Comparison of ENCODE assay signal across 17 cellular contexts in the genomic region with DNA sequence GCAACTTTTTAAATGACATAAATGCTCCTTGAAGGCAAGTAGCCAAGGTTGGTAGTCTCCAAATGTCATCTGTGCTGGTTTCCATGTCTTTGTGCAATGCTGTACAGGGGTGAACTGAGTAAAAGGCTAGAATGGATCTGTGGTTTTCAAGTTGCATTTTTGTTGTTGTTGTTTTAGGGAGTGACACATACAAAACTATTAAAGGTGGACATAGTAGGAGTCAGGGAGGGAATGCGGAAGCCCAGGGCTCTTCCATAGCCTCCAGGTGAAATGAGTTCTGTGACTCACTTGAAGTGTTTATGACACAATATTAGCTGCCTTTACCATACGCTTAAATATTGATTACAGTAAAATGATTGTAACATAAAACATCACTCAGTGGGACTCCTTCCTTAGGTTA. TPM values are rescaled to one million over a fixed set of nuclear protein-coding genes. Genes with fewer than 3 reads are reported as not detected.
DNase-seq lines count a peak whose midpoint lies in the region; ATAC-seq and TF ChIP-seq lines count a peak whose summit lies in the region.
"Had no signal": no experiment of that assay in that cellular context is flagged by ENCODE, and none has a peak within 500 bp of the region (broad histone marks: within the 10 kb centered on the region; RNA-seq: fewer than 3 reads in every experiment).

No MANE protein-coding gene starts in this region.

- no peak overlapping the region for H3K4me3 ChIP-seq in RWPE2 (ENCODE audit: severe bottlenecking)
- H3K4me3 ChIP-seq in esophagus squamous epithelium: no peak overlapping the region
- no peak overlapping the region for H3K4me3 ChIP-seq in subcutaneous abdominal adipose tissue (ENCODE audit: low read depth in 1 of 5, low read length in 5 of 5)
- H3K4me3 ChIP-seq: SJSA1 had no signal

- no peak for DNase-seq in Right ventricle myocardium superior
- no peak for DNase-seq in left ventricle myocardium superior
- no peak for DNase-seq in RWPE2 (ENCODE audit: low spot score)
- DNase-seq in esophagus squamous epithelium (lab: John Stamatoyannopoulos, UW): no peak
- no peak for DNase-seq in activated naive CD4-positive, alpha-beta T cell treated with anti-CD3 and anti-CD28 coated beads, Interleukin-2, amount 50 U/mL, for 72 hours (ENCODE audit: low spot score in 2 of 2)
- DNase-seq: activated CD4-positive, alpha-beta memory T cell treated with anti-CD3 and anti-CD28 coated beads, Interleukin-2, amount 10 ng/mL, durations not matched to agents 7 days and 5 days; activated naive CD4-positive, alpha-beta T cell treated with Interleukin-2 at 50 U/mL for 16 hours; effector memory CD4-positive, alpha-beta T cell; NCI-H187; NCI-H748 treated with DMSO at 0.1 percent for 48 hours; stimulated activated CD4-positive, alpha-beta T cell treated with anti-CD3 and anti-CD28 coated beads, Interleukin-12 subunit alpha, Interleukin-12 subunit beta, amount 100 ng/mL, for 4 hours; T-helper 2 cell had no signal

- TF ChIP-seq POLR2A in esophagus squamous epithelium (IDR thresholded peaks at IDR 0.05): no peak

- H3K9me3 ChIP-seq in RWPE2 (ENCODE audit: severe bottlenecking): no peaks in the 10 kb centered on the region
- no peaks in the 10 kb centered on the region for H3K9me3 ChIP-seq in esophagus squamous epithelium
- H3K9me3 ChIP-seq in subcutaneous abdominal adipose tissue (ENCODE audit: control insufficient read depth in 5 of 5, low read length in 5 of 5): no peaks in the 10 kb centered on the region
- H3K9me3 ChIP-seq: BE2C, SJSA1 had no signal

- H3K9me3 Mint-ChIP-seq in activated naive CD4-positive, alpha-beta T cell treated with anti-CD3 and anti-CD28 coated beads, Interleukin-2, amount 50 U/mL, for 72 hours: no peaks in the 10 kb centered on the region
- H3K9me3 Mint-ChIP-seq: activated CD4-positive, alpha-beta memory T cell treated with anti-CD3 and anti-CD28 coated beads, Interleukin-2, amount 10 ng/mL, durations not matched to agents 7 days and 5 days had no signal

- H3K27me3 ChIP-seq in RWPE2 (ENCODE audit: insufficient read depth, poor library complexity, severe bottlenecking): no peaks in the 10 kb centered on the region
- no peaks in the 10 kb centered on the region for H3K27me3 ChIP-seq in esophagus squamous epithelium
- no peaks in the 10 kb centered on the region for H3K27me3 ChIP-seq in subcutaneous abdominal adipose tissue (ENCODE audit: control insufficient read depth in 5 of 5, insufficient read depth in 4 of 5, low read length in 5 of 5)
- H3K27me3 ChIP-seq: BE2C, SJSA1 had no signal

- H3K36me3 ChIP-seq in RWPE2 (ENCODE audit: low read depth): no peaks in the 10 kb centered on the region
- H3K36me3 ChIP-seq in esophagus squamous epithelium: no peaks in the 10 kb centered on the region
- H3K36me3 ChIP-seq in subcutaneous abdominal adipose tissue (ENCODE audit: control insufficient read depth in 5 of 5, insufficient read depth in 5 of 5, low read length in 5 of 5): no peaks in the 10 kb centered on the region
- H3K36me3 ChIP-seq: BE2C, SJSA1 had no signal

- peak overlapping the region; percentile 80 for H3K27ac ChIP-seq in RWPE2 (ENCODE audit: poor library complexity, severe bottlenecking)
- H3K27ac ChIP-seq in esophagus squamous epithelium: peak overlapping the region; percentile 41 to 75 (median 62)
- H3K27ac ChIP-seq in subcutaneous abdominal adipose tissue (ENCODE audit: low read depth, low read length): peak overlapping the region; percentile 82
- H3K27ac ChIP-seq: SJSA1 had no signal

- no peak overlapping the region for H3K27ac Mint-ChIP-seq in activated naive CD4-positive, alpha-beta T cell treated with anti-CD3 and anti-CD28 coated beads, Interleukin-2, amount 50 U/mL, for 72 hours
- H3K27ac Mint-ChIP-seq: activated CD4-positive, alpha-beta memory T cell treated with anti-CD3 and anti-CD28 coated beads, Interleukin-2, amount 10 ng/mL, durations not matched to agents 7 days and 5 days had no signal

- H3K9ac ChIP-seq in subcutaneous abdominal adipose tissue (ENCODE audit: low read length in 5 of 5): peak overlapping the region in 1 of 5 donors; percentile 19

- 49 to 65% methylated on average over 2 of the region's 2 CpGs for WGBS in esophagus squamous epithelium, 2 donors

- TF ChIP-seq CTCF in RWPE2 (IDR thresholded peaks at IDR 0.05; ENCODE audit: poor library complexity, severe bottlenecking) (no peak), esophagus squamous epithelium (IDR thresholded peaks at IDR 0.05) (no peak)

- H3K4me1 ChIP-seq in RWPE2 (ENCODE audit: insufficient read depth, poor library complexity, severe bottlenecking) (peaks cover 31% of the 10 kb centered on the region), esophagus squamous epithelium (peaks cover 8 to 47% (median 13%) of the 10 kb centered on the region in 3 donors), subcutaneous abdominal adipose tissue (ENCODE audit: control insufficient read depth in 5 of 5, insufficient read depth in 5 of 5, low read length in 5 of 5) (peaks cover 0 to 34% (median 26%) of the 10 kb centered on the region in 5 donors)
- H3K4me1 ChIP-seq: BE2C had no signal

- H3K36me3 Mint-ChIP-seq in activated naive CD4-positive, alpha-beta T cell treated with anti-CD3 and anti-CD28 coated beads, Interleukin-2, amount 50 U/mL, for 72 hours: no peaks in the 10 kb centered on the region

- intact Hi-C loops in Right ventricle myocardium superior (cut with DNase I) (no loop called here), left ventricle myocardium superior (cut with micrococcal nuclease) (no loop called here), esophagus squamous epithelium (cut with DNase I) (no loop called here)

- peak; percentile 13 for ATAC-seq in Right ventricle myocardium superior (ENCODE audit: poor library complexity)
- ATAC-seq in left ventricle myocardium superior: no peak
- peak; percentile 88 for ATAC-seq in RWPE2 (ENCODE audit: low read depth)
- no peak for ATAC-seq in HG02852 (IDR thresholded peaks at IDR 0.05; ENCODE audit: unreplicated experiment)
- ATAC-seq in activated naive CD4-positive, alpha-beta T cell treated with anti-CD3 and anti-CD28 coated beads, Interleukin-2, amount 50 U/mL, for 72 hours: no peak
- no peak for ATAC-seq in HG03135 (IDR thresholded peaks at IDR 0.05; ENCODE audit: unreplicated experiment)

RNA-seq across cellular contexts. Expression of gene QKI, which starts 22.5 kb away (rescaled TPM):
- total RNA-seq in Right ventricle myocardium superior (477 TPM), left ventricle myocardium superior (502 TPM), esophagus squamous epithelium (100 to 1,000 TPM in 1 of 4 donors, 10 to 100 TPM in 3; 46.2 to 149 (median 65.4) TPM)
- 10 to 100 TPM; 54.7 to 61.8 TPM for total RNA-seq in activated naive CD4-positive, alpha-beta T cell treated with anti-CD3 and anti-CD28 coated beads, Interleukin-2, amount 50 U/mL, for 72 hours

Comparison
In these comparisons a context has a peak if more than half of its experiments do, and no peak if none do; other contexts are left out.
1. ATAC-seq: peak in Right ventricle myocardium superior (single experiment) and RWPE2 (single experiment); none in left ventricle myocardium superior (single experiment), HG02852 (single experiment), activated naive CD4-positive, alpha-beta T cell treated with anti-CD3 and anti-CD28 coated beads, Interleukin-2, amount 50 U/mL, for 72 hours (0 of 2) and HG03135 (single experiment).
2. Peak in every context shown above with its lines, with median percentiles within 50 percentile points of each other: H3K27ac ChIP-seq.